In genomic region chr6:79705456-79705995, GRCh38 we compare ENCODE assay signal across 26 cellular contexts.
"Had no signal": no experiment of that assay in that cellular context is flagged by ENCODE, and none has a peak within 500 bp of the region (broad histone marks: within the 10 kb centered on the region; RNA-seq: fewer than 3 reads in every experiment).

No MANE protein-coding gene starts in this region.

- H3K27me3 ChIP-seq: esophagus squamous epithelium, gastroesophageal sphincter, heart left ventricle, testis, uterus had no signal

- H3K4me3 ChIP-seq: esophagus squamous epithelium, gastroesophageal sphincter, heart left ventricle, testis, uterus had no signal

- H3K9me3 ChIP-seq: esophagus squamous epithelium, gastroesophageal sphincter, heart left ventricle, testis, uterus had no signal

- H3K36me3 ChIP-seq: gastroesophageal sphincter, uterus had no signal

- H3K4me1 ChIP-seq: gastroesophageal sphincter, testis, uterus had no signal

- H3K36me3 Mint-ChIP-seq: activated CD4-positive, alpha-beta memory T cell treated with anti-CD3 and anti-CD28 coated beads for 36 hours; activated naive CD8-positive, alpha-beta T cell treated with anti-CD3 and anti-CD28 coated beads, Interleukin-2, amount 10 ng/mL, durations not matched to agents 7 days and 5 days; naive B cell; stimulated activated naive B cell treated with anti-CD40 and anti-IgM and Interleukin-4, amounts not matched to agents 10 μg/mL and 1 μg/mL and 100 μg/mL, for 72 hours had no signal

- H3K4me1 Mint-ChIP-seq: naive B cell; stimulated activated naive B cell treated with anti-CD40 and anti-IgM and Interleukin-4, amounts not matched to agents 10 μg/mL and 1 μg/mL and 100 μg/mL, for 72 hours had no signal

- DNase-seq: activated CD4-positive, alpha-beta memory T cell treated with anti-CD3 and anti-CD28 coated beads for 36 hours; activated CD4-positive, alpha-beta T cell treated with anti-CD3 and anti-CD28 coated beads for 48 hours; activated CD4-positive, CD25-positive, alpha-beta regulatory T cell; activated effector memory CD4-positive, alpha-beta T cell treated with Interleukin-2 at 50 U/mL for 16 hours; activated naive CD4-positive, alpha-beta T cell treated with anti-CD3 and anti-CD28 coated beads for 36 hours; activated naive CD8-positive, alpha-beta T cell treated with anti-CD3 and anti-CD28 coated beads, Interleukin-2, amount 10 ng/mL, durations not matched to agents 7 days and 5 days; activated T-cell treated with anti-CD3 and anti-CD28 coated beads, Interleukin-2, amount 50 U/mL, for 48 hours; amniotic stem cell; effector memory CD4-positive, alpha-beta T cell; esophagus squamous epithelium; heart left ventricle; islet precursor cell; left cardiac atrium; naive B cell; occipital lobe; posterior cingulate gyrus; stimulated activated CD4-positive, alpha-beta T cell treated with anti-CD3 and anti-CD28 coated beads, Interleukin-2, amount 100 ng/mL, for 48 hours; stimulated activated CD8-positive, alpha-beta memory T cell treated with anti-CD3 and anti-CD28 coated beads, Interleukin-4, amount 100 ng/mL, for 48 hours; stimulated activated naive B cell treated with anti-CD40 and anti-IgM and Interleukin-4, amounts not matched to agents 10 μg/mL and 1 μg/mL and 100 μg/mL, for 72 hours; T1000; testis; trophoblast cell; uterus had no signal

- H3K27me3 Mint-ChIP-seq: activated naive CD8-positive, alpha-beta T cell treated with anti-CD3 and anti-CD28 coated beads, Interleukin-2, amount 10 ng/mL, durations not matched to agents 7 days and 5 days; dendritic cell treated with granulocyte-macrophage colony-stimulating factor and Interleukin-4, amounts not matched to agents 40 ng/mL and 50 ng/mL, for 4 days; stimulated activated naive B cell treated with anti-CD40 and anti-IgM and Interleukin-4, amounts not matched to agents 10 μg/mL and 1 μg/mL and 100 μg/mL, for 72 hours had no signal

- H3K4me3 Mint-ChIP-seq: activated CD4-positive, alpha-beta memory T cell treated with anti-CD3 and anti-CD28 coated beads for 36 hours; activated naive CD4-positive, alpha-beta T cell treated with anti-CD3 and anti-CD28 coated beads for 36 hours; activated naive CD8-positive, alpha-beta T cell treated with anti-CD3 and anti-CD28 coated beads, Interleukin-2, amount 10 ng/mL, durations not matched to agents 7 days and 5 days; dendritic cell treated with granulocyte-macrophage colony-stimulating factor and Interleukin-4, amounts not matched to agents 40 ng/mL and 50 ng/mL, for 4 days; naive B cell; stimulated activated naive B cell treated with anti-CD40 and anti-IgM and Interleukin-4, amounts not matched to agents 10 μg/mL and 1 μg/mL and 100 μg/mL, for 72 hours; T-helper 1 cell treated with Interleukin-12 subunit alpha and Interleukin-12 subunit beta and Interleukin-4 antibody, amounts not matched to agents 30 μg/mL and 1 μg/mL, for 36 hours had no signal

- H3K9me3 Mint-ChIP-seq: activated CD4-positive, alpha-beta memory T cell treated with anti-CD3 and anti-CD28 coated beads for 36 hours; activated naive CD4-positive, alpha-beta T cell treated with anti-CD3 and anti-CD28 coated beads for 36 hours; activated naive CD8-positive, alpha-beta T cell treated with anti-CD3 and anti-CD28 coated beads, Interleukin-2, amount 10 ng/mL, durations not matched to agents 7 days and 5 days; dendritic cell treated with granulocyte-macrophage colony-stimulating factor and Interleukin-4, amounts not matched to agents 40 ng/mL and 50 ng/mL, for 4 days; stimulated activated naive B cell treated with anti-CD40 and anti-IgM and Interleukin-4, amounts not matched to agents 10 μg/mL and 1 μg/mL and 100 μg/mL, for 72 hours; T-helper 1 cell treated with Interleukin-12 subunit alpha and Interleukin-12 subunit beta and Interleukin-4 antibody, amounts not matched to agents 30 μg/mL and 1 μg/mL, for 36 hours had no signal

- H3K27ac Mint-ChIP-seq: activated CD4-positive, alpha-beta memory T cell treated with anti-CD3 and anti-CD28 coated beads for 36 hours; activated naive CD4-positive, alpha-beta T cell treated with anti-CD3 and anti-CD28 coated beads for 36 hours; activated naive CD8-positive, alpha-beta T cell treated with anti-CD3 and anti-CD28 coated beads, Interleukin-2, amount 10 ng/mL, durations not matched to agents 7 days and 5 days; dendritic cell treated with granulocyte-macrophage colony-stimulating factor and Interleukin-4, amounts not matched to agents 40 ng/mL and 50 ng/mL, for 4 days; naive B cell; stimulated activated naive B cell treated with anti-CD40 and anti-IgM and Interleukin-4, amounts not matched to agents 10 μg/mL and 1 μg/mL and 100 μg/mL, for 72 hours; T-helper 1 cell treated with Interleukin-12 subunit alpha and Interleukin-12 subunit beta and Interleukin-4 antibody, amounts not matched to agents 30 μg/mL and 1 μg/mL, for 36 hours had no signal

- H3K27ac ChIP-seq: esophagus squamous epithelium, gastroesophageal sphincter, heart left ventricle, testis had no signal
